21 cellular contexts compared by ENCODE assay signal in the genomic region with DNA sequence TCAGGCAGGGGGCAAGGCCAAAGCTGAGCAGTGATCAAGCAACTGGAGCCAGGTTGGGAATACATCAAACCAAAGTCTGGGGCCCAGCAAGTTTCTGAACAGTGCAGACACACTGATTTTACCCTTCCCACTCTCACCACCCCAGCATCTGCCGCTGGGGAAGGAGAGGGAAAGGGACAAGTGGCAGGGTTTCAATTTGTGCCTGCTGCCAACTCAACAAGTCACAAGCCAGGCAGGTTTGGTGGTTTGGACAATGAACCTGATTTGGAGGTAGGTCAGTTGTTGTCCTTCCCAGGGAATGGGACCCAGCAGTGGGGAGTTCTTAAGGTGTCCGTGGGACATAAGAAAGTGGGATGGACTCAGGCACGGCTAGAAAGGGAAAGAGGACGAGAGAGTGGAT.
DNase-seq lines count a peak whose midpoint lies in the region; ATAC-seq and TF ChIP-seq lines count a peak whose summit lies in the region.
"Had no signal": no experiment of that assay in that cellular context is flagged by ENCODE, and none has a peak within 500 bp of the region (broad histone marks: within the 10 kb centered on the region; RNA-seq: fewer than 3 reads in every experiment).

No MANE protein-coding gene starts in this region.

- H3K36me3 ChIP-seq in stomach: no peaks in the 10 kb centered on the region
- H3K36me3 ChIP-seq: HAP-1 had no signal

- intact Hi-C loops in left cardiac atrium (cut with DNase I) (no loop called here), stomach (cut with DNase I; ENCODE audit: low total_unique reads) (no loop called here)

- peaks cover 7% of the 10 kb centered on the region for H3K9me3 Mint-ChIP-seq in WTC11
- H3K9me3 Mint-ChIP-seq: activated CD4-positive, alpha-beta memory T cell treated with anti-CD3 and anti-CD28 coated beads, Interleukin-2, amount 10 ng/mL, durations not matched to agents 7 days and 5 days; activated naive CD8-positive, alpha-beta T cell treated with anti-CD3 and anti-CD28 coated beads for 36 hours; nephron progenitor cell had no signal

- H3K4me3 Mint-ChIP-seq in WTC11: no peak overlapping the region
- H3K4me3 Mint-ChIP-seq: activated CD4-positive, alpha-beta memory T cell treated with anti-CD3 and anti-CD28 coated beads, Interleukin-2, amount 10 ng/mL, durations not matched to agents 7 days and 5 days; activated naive CD8-positive, alpha-beta T cell treated with anti-CD3 and anti-CD28 coated beads for 36 hours; CD8-positive, alpha-beta memory T cell; nephron progenitor cell had no signal

- no peaks in the 10 kb centered on the region; the same call in 1 of the 2 replicates for H3K27me3 Mint-ChIP-seq in WTC11 (ENCODE audit: low read depth)
- H3K27me3 Mint-ChIP-seq: activated CD4-positive, alpha-beta memory T cell treated with anti-CD3 and anti-CD28 coated beads, Interleukin-2, amount 10 ng/mL, durations not matched to agents 7 days and 5 days; CD8-positive, alpha-beta memory T cell had no signal

- H3K27ac Mint-ChIP-seq in WTC11: peak overlapping the region; percentile 20; the same call in 1 of the 2 replicates
- H3K27ac Mint-ChIP-seq: activated CD4-positive, alpha-beta memory T cell treated with anti-CD3 and anti-CD28 coated beads, Interleukin-2, amount 10 ng/mL, durations not matched to agents 7 days and 5 days; activated naive CD8-positive, alpha-beta T cell treated with anti-CD3 and anti-CD28 coated beads for 36 hours; CD8-positive, alpha-beta memory T cell; nephron progenitor cell had no signal

- H3K4me1 Mint-ChIP-seq in WTC11: peaks cover 36% of the 10 kb centered on the region
- H3K4me1 Mint-ChIP-seq: activated CD4-positive, alpha-beta memory T cell treated with anti-CD3 and anti-CD28 coated beads, Interleukin-2, amount 10 ng/mL, durations not matched to agents 7 days and 5 days; CD8-positive, alpha-beta memory T cell had no signal

- DNase-seq in NCI-H2171 treated with DMSO at 0.1 percent for 48 hours (lab: John Stamatoyannopoulos, UW) (peak; percentile 36), NCI-H2171 (lab: John Stamatoyannopoulos, UW) (no peak), WTC11 (ENCODE audit: low spot score) (no peak), left cardiac atrium (no peak), stomach (peak; percentile 65), UCSD-AML1 (lab: John Stamatoyannopoulos, UW; ENCODE audit: unreplicated experiment) (no peak)
- DNase-seq: activated CD4-positive, alpha-beta memory T cell treated with anti-CD3 and anti-CD28 coated beads, Interleukin-2, amount 10 ng/mL, durations not matched to agents 7 days and 5 days; activated CD4-positive, CD25-positive, alpha-beta regulatory T cell treated with anti-CD3 and anti-CD28 coated beads, Interleukin-2, amount 50 U/mL, for 72 hours; activated naive CD8-positive, alpha-beta T cell treated with anti-CD3 and anti-CD28 coated beads for 36 hours; CD8-positive, alpha-beta memory T cell; effector CD8-positive, alpha-beta T cell; GF-D8; NCI-H187 treated with DMSO at 0.1 percent for 48 hours; nephron progenitor cell; PC-3 had no signal

- WGBS in stomach, 5 donors: 45 to 52% (median 48%) methylated on average over 4 of the region's 4 CpGs

- CTCF ChIA-PET in WTC11 (lab: Charles Lee): interaction anchor here (0.6 kb wide), 1 partner anchor 622 kb away, joined by 3 read pairs; no protein-coding TSS in a partner anchor

- H3K36me3 Mint-ChIP-seq in WTC11: no peaks in the 10 kb centered on the region
- H3K36me3 Mint-ChIP-seq: activated naive CD8-positive, alpha-beta T cell treated with anti-CD3 and anti-CD28 coated beads for 36 hours; CD8-positive, alpha-beta memory T cell had no signal

- ATAC-seq in WTC11 (no peak), left cardiac atrium (peak; percentile 39 to 41), HG03139 (IDR thresholded peaks at IDR 0.05; ENCODE audit: unreplicated experiment) (no peak), GM21390 (IDR thresholded peaks at IDR 0.05; ENCODE audit: unreplicated experiment) (no peak)
- ATAC-seq: A549, PC-3 had no signal

- peaks cover 0 to 3% (median 0%) of the 10 kb centered on the region in 4 donors for H3K9me3 ChIP-seq in stomach
- H3K9me3 ChIP-seq: A549, HAP-1 had no signal

- no peak for TF ChIP-seq POLR2A in stomach (IDR thresholded peaks at IDR 0.05)

- TF ChIP-seq CTCF in WTC11 (IDR thresholded peaks at IDR 0.05) (no peak), stomach (IDR thresholded peaks at IDR 0.05) (no peak)

- no peaks in the 10 kb centered on the region for H3K27me3 ChIP-seq in stomach

- POLR2A ChIA-PET in WTC11 (lab: Charles Lee): interaction anchor here (0.6 kb wide), 1 partner anchor 253 kb away, joined by 3 read pairs; no protein-coding TSS in a partner anchor

- peak overlapping the region in 2 of 5 donors; percentile 19 to 36 for H3K27ac ChIP-seq in stomach
- H3K27ac ChIP-seq: A549, KMS-11, parathyroid adenoma had no signal

- no peak for TF ChIP-seq EP300 in stomach (IDR thresholded peaks at IDR 0.05)

- peaks cover 2 to 18% (median 12%) of the 10 kb centered on the region in 4 donors for H3K4me1 ChIP-seq in stomach
- H3K4me1 ChIP-seq: HAP-1, parathyroid adenoma had no signal

- no peak overlapping the region for H3K4me3 ChIP-seq in stomach
- H3K4me3 ChIP-seq: A549, HAP-1 had no signal

TF ChIP-seq in WTC11, 78 proteins besides CTCF, POLR2A, EP300 and RAD21:
- TF ChIP-seq, protein P1, sequence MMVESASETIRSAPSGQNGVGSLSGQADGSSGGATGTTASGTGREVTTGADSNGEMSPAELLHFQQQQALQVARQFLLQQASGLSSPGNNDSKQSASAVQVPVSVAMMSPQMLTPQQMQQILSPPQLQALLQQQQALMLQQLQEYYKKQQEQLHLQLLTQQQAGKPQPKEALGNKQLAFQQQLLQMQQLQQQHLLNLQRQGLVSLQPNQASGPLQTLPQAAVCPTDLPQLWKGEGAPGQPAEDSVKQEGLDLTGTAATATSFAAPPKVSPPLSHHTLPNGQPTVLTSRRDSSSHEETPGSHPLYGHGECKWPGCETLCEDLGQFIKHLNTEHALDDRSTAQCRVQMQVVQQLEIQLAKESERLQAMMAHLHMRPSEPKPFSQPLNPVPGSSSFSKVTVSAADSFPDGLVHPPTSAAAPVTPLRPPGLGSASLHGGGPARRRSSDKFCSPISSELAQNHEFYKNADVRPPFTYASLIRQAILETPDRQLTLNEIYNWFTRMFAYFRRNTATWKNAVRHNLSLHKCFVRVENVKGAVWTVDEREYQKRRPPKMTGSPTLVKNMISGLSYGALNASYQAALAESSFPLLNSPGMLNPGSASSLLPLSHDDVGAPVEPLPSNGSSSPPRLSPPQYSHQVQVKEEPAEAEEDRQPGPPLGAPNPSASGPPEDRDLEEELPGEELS (CRISPR knock-in tag; IDR thresholded peaks at IDR 0.05): no peak
- TF ChIP-seq, protein P2, sequence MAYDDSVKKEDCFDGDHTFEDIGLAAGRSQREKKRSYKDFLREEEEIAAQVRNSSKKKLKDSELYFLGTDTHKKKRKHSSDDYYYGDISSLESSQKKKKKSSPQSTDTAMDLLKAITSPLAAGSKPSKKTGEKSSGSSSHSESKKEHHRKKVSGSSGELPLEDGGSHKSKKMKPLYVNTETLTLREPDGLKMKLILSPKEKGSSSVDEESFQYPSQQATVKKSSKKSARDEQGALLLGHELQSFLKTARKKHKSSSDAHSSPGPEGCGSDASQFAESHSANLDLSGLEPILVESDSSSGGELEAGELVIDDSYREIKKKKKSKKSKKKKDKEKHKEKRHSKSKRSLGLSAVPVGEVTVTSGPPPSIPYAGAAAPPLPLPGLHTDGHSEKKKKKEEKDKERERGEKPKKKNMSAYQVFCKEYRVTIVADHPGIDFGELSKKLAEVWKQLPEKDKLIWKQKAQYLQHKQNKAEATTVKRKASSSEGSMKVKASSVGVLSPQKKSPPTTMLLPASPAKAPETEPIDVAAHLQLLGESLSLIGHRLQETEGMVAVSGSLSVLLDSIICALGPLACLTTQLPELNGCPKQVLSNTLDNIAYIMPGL (CRISPR knock-in tag; IDR thresholded peaks at IDR 0.05): no peak
- TF ChIP-seq, protein P3, sequence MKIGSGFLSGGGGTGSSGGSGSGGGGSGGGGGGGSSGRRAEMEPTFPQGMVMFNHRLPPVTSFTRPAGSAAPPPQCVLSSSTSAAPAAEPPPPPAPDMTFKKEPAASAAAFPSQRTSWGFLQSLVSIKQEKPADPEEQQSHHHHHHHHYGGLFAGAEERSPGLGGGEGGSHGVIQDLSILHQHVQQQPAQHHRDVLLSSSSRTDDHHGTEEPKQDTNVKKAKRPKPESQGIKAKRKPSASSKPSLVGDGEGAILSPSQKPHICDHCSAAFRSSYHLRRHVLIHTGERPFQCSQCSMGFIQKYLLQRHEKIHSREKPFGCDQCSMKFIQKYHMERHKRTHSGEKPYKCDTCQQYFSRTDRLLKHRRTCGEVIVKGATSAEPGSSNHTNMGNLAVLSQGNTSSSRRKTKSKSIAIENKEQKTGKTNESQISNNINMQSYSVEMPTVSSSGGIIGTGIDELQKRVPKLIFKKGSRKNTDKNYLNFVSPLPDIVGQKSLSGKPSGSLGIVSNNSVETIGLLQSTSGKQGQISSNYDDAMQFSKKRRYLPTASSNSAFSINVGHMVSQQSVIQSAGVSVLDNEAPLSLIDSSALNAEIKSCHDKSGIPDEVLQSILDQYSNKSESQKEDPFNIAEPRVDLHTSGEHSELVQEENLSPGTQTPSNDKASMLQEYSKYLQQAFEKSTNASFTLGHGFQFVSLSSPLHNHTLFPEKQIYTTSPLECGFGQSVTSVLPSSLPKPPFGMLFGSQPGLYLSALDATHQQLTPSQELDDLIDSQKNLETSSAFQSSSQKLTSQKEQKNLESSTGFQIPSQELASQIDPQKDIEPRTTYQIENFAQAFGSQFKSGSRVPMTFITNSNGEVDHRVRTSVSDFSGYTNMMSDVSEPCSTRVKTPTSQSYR (CRISPR knock-in tag; IDR thresholded peaks at IDR 0.05): no peak
- TF ChIP-seq KAT7 (CRISPR knock-in tag; IDR thresholded peaks at IDR 0.05; ENCODE audit: borderline replicate concordance) (no peak), SP1 (CRISPR knock-in tag; conservative IDR thresholded peaks at IDR 0.05) (no peak), FOXJ3 (CRISPR knock-in tag; IDR thresholded peaks at IDR 0.05; ENCODE audit: borderline replicate concordance) (no peak), SMAD3 (CRISPR knock-in tag; IDR thresholded peaks at IDR 0.05; ENCODE audit: borderline replicate concordance) (no peak), ZNF263 (CRISPR knock-in tag; IDR thresholded peaks at IDR 0.05; ENCODE audit: low read depth) (no peak), ZNF121 (CRISPR knock-in tag; IDR thresholded peaks at IDR 0.05) (no peak), ZNF138 (CRISPR knock-in tag; conservative IDR thresholded peaks at IDR 0.05) (no peak)

Comparison
In these comparisons a context has a peak if more than half of its experiments do, and no peak if none do; other contexts are left out.
1. DNase-seq: peak in NCI-H2171 treated with DMSO at 0.1 percent for 48 hours (single experiment) and stomach (single experiment); none in NCI-H2171 (single experiment), WTC11 (single experiment), left cardiac atrium (single experiment) and UCSD-AML1 (single experiment).
2. ATAC-seq: peak in left cardiac atrium (2 of 2); none in WTC11 (single experiment), HG03139 (single experiment) and GM21390 (single experiment).